Comparison of ENCODE assay signal across 20 cellular contexts in genomic region chr3:155362808-155363689, GRCh38.
DNase-seq lines count a peak whose midpoint lies in the region; ATAC-seq, FAIRE-seq and TF ChIP-seq lines count a peak whose summit lies in the region.
"Had no signal": no experiment of that assay in that cellular context is flagged by ENCODE, and none has a peak within 500 bp of the region (broad histone marks: within the 10 kb centered on the region; RNA-seq: fewer than 3 reads in every experiment).

No MANE protein-coding gene starts in this region.

- TF ChIP-seq CTCF in astrocyte of the cerebellum (IDR thresholded peaks at IDR 0.05; ENCODE audit: low read depth, low read length, missing control alignments) (no peak), neural crest cell (conservative IDR thresholded peaks at IDR 0.05) (no peak)

- in situ Hi-C loops in KBM-7 (cut with MboI; ENCODE audit: low pct_unique_long_range_greater_than_20kb, low sequenced_read_pairs), result no loop called here
- in situ Hi-C loops in astrocyte of the cerebellum (cut with HindIII; ENCODE audit: low sequenced_read_pairs), result no loop called here

- peak overlapping the region; percentile 58 for H3K4me3 Mint-ChIP-seq in neural crest cell
- H3K4me3 Mint-ChIP-seq: activated CD8-positive, alpha-beta T cell treated with anti-CD3 and anti-CD28 coated beads for 36 hours; activated naive CD8-positive, alpha-beta T cell treated with anti-CD3 and anti-CD28 coated beads, Interleukin-2, amount 10 ng/mL, durations not matched to agents 7 days and 5 days; activated T-helper 1 cell treated with anti-CD3 and anti-CD28 coated beads, Interleukin-12 subunit alpha, Interleukin-12 subunit beta, Interleukin-2, Interleukin-4 antibody, amounts not matched to agents 30 ng/mL and 10 ng/mL and 1 ng/mL, durations not matched to agents 14 hours and 24 hours and 36 hours; memory B cell; naive thymus-derived CD8-positive, alpha-beta T cell had no signal

- peaks cover 5% of the 10 kb centered on the region for H3K9me3 Mint-ChIP-seq in neural crest cell

- DNase-seq in H4 (ENCODE audit: low spot score) (peak; percentile 19), KBM-7 (peak; percentile 94), astrocyte of the cerebellum (ENCODE audit: low read depth) (peak; percentile 71), neural crest cell (ENCODE audit: low read depth, low spot score) (no peak), NCI-H2029 treated with DMSO at 0.1 percent for 48 hours (lab: John Stamatoyannopoulos, UW) (no peak), GM12892 (ENCODE audit: insufficient read length) (no peak)
- DNase-seq: activated CD8-positive, alpha-beta T cell treated with anti-CD3 and anti-CD28 coated beads for 36 hours; activated naive CD8-positive, alpha-beta T cell treated with anti-CD3 and anti-CD28 coated beads, Interleukin-2, amount 10 ng/mL, durations not matched to agents 7 days and 5 days; BE2C; esophagus squamous epithelium; kidney; MM.1S; naive thymus-derived CD8-positive, alpha-beta T cell; psoas muscle; testis had no signal

- TF ChIP-seq POLR2A in GM12892 (IDR thresholded peaks at IDR 0.05; ENCODE audit: low read depth, low read length), result no peak

- H3K4me3 ChIP-seq in astrocyte of the cerebellum (ENCODE audit: low read depth, low read length), result no peak overlapping the region
- H3K4me3 ChIP-seq: cardiac muscle cell, esophagus squamous epithelium, psoas muscle, testis had no signal

- no peak for ATAC-seq in GM18520 (IDR thresholded peaks at IDR 0.05; ENCODE audit: unreplicated experiment)
- ATAC-seq: activated CD8-positive, alpha-beta T cell treated with anti-CD3 and anti-CD28 coated beads for 36 hours; naive thymus-derived CD8-positive, alpha-beta T cell; psoas muscle had no signal

- peaks cover 3% of the 10 kb centered on the region for H3K36me3 Mint-ChIP-seq in neural crest cell (ENCODE audit: low read depth)
- H3K36me3 Mint-ChIP-seq: activated naive CD8-positive, alpha-beta T cell treated with anti-CD3 and anti-CD28 coated beads, Interleukin-2, amount 10 ng/mL, durations not matched to agents 7 days and 5 days; memory B cell had no signal

- peaks cover 36% of the 10 kb centered on the region for H3K4me1 Mint-ChIP-seq in neural crest cell
- H3K4me1 Mint-ChIP-seq: activated naive CD8-positive, alpha-beta T cell treated with anti-CD3 and anti-CD28 coated beads, Interleukin-2, amount 10 ng/mL, durations not matched to agents 7 days and 5 days; memory B cell had no signal

- peak overlapping the region; percentile 88 for H3K27ac Mint-ChIP-seq in neural crest cell (ENCODE audit: unreplicated experiment)
- H3K27ac Mint-ChIP-seq: activated CD8-positive, alpha-beta T cell treated with anti-CD3 and anti-CD28 coated beads for 36 hours; activated naive CD8-positive, alpha-beta T cell treated with anti-CD3 and anti-CD28 coated beads, Interleukin-2, amount 10 ng/mL, durations not matched to agents 7 days and 5 days; activated T-helper 1 cell treated with anti-CD3 and anti-CD28 coated beads, Interleukin-12 subunit alpha, Interleukin-12 subunit beta, Interleukin-2, Interleukin-4 antibody, amounts not matched to agents 30 ng/mL and 10 ng/mL and 1 ng/mL, durations not matched to agents 14 hours and 24 hours and 36 hours; memory B cell; naive thymus-derived CD8-positive, alpha-beta T cell had no signal

- no peak for FAIRE-seq in GM12892 (lab: Jason Lieb, UNC)
- FAIRE-seq: H54, kidney had no signal

- no peaks in the 10 kb centered on the region for H3K27me3 Mint-ChIP-seq in neural crest cell (ENCODE audit: low read depth)
- H3K27me3 Mint-ChIP-seq: activated CD8-positive, alpha-beta T cell treated with anti-CD3 and anti-CD28 coated beads for 36 hours; activated naive CD8-positive, alpha-beta T cell treated with anti-CD3 and anti-CD28 coated beads, Interleukin-2, amount 10 ng/mL, durations not matched to agents 7 days and 5 days; memory B cell had no signal

Comparison
In these comparisons a context has a peak if more than half of its experiments do, and no peak if none do; other contexts are left out.
1. DNase-seq: peak in H4 (single experiment), KBM-7 (single experiment) and astrocyte of the cerebellum (single experiment); none in neural crest cell (single experiment), NCI-H2029 treated with DMSO at 0.1 percent for 48 hours (single experiment) and GM12892 (single experiment).